18 cellular contexts compared by ENCODE assay signal in the genomic region with DNA sequence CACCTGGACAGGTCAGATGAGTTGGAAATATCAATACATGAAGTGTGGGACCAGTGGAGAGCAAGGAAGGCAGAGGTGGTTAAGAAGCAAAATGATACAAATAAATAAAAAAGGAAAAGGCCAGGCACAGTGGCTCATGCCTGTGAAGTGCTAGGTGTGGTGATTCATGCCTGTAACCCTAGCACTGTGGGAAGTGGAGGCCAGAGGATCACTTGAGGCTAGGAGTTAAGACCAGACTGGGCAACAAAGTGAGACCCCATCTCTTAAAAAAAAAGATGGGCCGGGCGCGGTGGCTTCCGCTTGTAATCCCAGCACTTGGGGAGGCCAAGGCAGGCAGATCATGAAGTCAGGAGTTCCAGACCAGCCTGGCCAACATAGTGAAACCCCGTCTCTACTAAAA. TPM values are rescaled to one million over a fixed set of nuclear protein-coding genes. Genes with fewer than 3 reads are reported as not detected.
A peak's percentile ranks its signal among the peaks of the same experiment; 100 is the strongest.
DNase-seq lines count a peak whose midpoint lies in the region; TF ChIP-seq lines count a peak whose summit lies in the region.
"Had no signal": no experiment of that assay in that cellular context is flagged by ENCODE, and none has a peak within 500 bp of the region (broad histone marks: within the 10 kb centered on the region; RNA-seq: fewer than 3 reads in every experiment).

No MANE protein-coding gene starts in this region.

- DNase-seq in EH (ENCODE audit: low read depth) = peak; percentile 42
- DNase-seq in M059J (ENCODE audit: low read depth) = peak; percentile 71
- DNase-seq in esophagus squamous epithelium (lab: John Stamatoyannopoulos, UW) = no peak
- no peak for DNase-seq in trophoblast cell
- no peak for DNase-seq in hippocampal formation (lab: John Stamatoyannopoulos, UW)
- DNase-seq in NCI-H748 (lab: John Stamatoyannopoulos, UW; ENCODE audit: unreplicated experiment) = no peak
- no peak for DNase-seq in caudate nucleus (lab: John Stamatoyannopoulos, UW)
- DNase-seq: activated CD4-positive, CD25-positive, alpha-beta regulatory T cell treated with anti-CD3 and anti-CD28 coated beads, Interleukin-2, amount 50 U/mL, for 72 hours; activated naive CD4-positive, alpha-beta T cell treated with anti-CD3 and anti-CD28 coated beads, Interleukin-2, amount 10 ng/mL, durations not matched to agents 7 days and 5 days; activated T-cell treated with anti-CD3 and anti-CD28 coated beads, Interleukin-2, amount 50 U/mL, for 48 hours; CD4-positive, CD25-positive, alpha-beta regulatory T cell; effector memory CD4-positive, alpha-beta T cell; immature natural killer cell; KBM-7; NCI-H187 treated with DMSO at 0.1 percent for 48 hours; NCI-H345; T1000 had no signal

- no peak overlapping the region for H4K8ac ChIP-seq in trophoblast cell (ENCODE audit: low read depth, low read length)

- no peak overlapping the region for H4K12ac ChIP-seq in trophoblast cell (ENCODE audit: low read depth, low read length)

- no peaks in the 10 kb centered on the region for H3K27me3 ChIP-seq in esophagus squamous epithelium
- no peaks in the 10 kb centered on the region for H3K27me3 ChIP-seq in trophoblast cell (ENCODE audit: insufficient read depth, low read length)
- H3K27me3 ChIP-seq: ascending aorta had no signal

- no peak overlapping the region for H3K9ac ChIP-seq in trophoblast cell (ENCODE audit: low read length)

- H3K27ac ChIP-seq in esophagus squamous epithelium (peak overlapping the region in 3 of 4 donors; percentile 6 to 18 (median 10)), trophoblast cell (ENCODE audit: low read depth, low read length) (no peak overlapping the region), caudate nucleus (ENCODE audit: low read depth, low read length) (no peak overlapping the region)

- intact Hi-C loops in esophagus squamous epithelium (cut with DNase I) = no loop called here

- H3K18ac ChIP-seq in trophoblast cell (ENCODE audit: low read length) = peak overlapping the region; percentile 75

- peak overlapping the region in 1 of 4 donors; percentile 9 for H3K4me3 ChIP-seq in esophagus squamous epithelium
- no peak overlapping the region for H3K4me3 ChIP-seq in trophoblast cell (ENCODE audit: low read depth, low read length)
- H3K4me3 ChIP-seq: ascending aorta had no signal

- peak overlapping the region; percentile 77 for H2AK5ac ChIP-seq in trophoblast cell (ENCODE audit: low read length)

- no peaks in the 10 kb centered on the region for H3K36me3 ChIP-seq in esophagus squamous epithelium
- H3K36me3 ChIP-seq in trophoblast cell (ENCODE audit: control insufficient read depth in 1 of 2, insufficient read depth in 2 of 2, low read length in 2 of 2) = peaks cover 0 to 4% of the 10 kb centered on the region in 2 experiments
- H3K36me3 ChIP-seq: ascending aorta had no signal

- H3K14ac ChIP-seq in trophoblast cell (ENCODE audit: low read length) = peak overlapping the region; percentile 66

- H2BK120ac ChIP-seq in trophoblast cell (ENCODE audit: insufficient read depth, low read length, poor library complexity) = no peak overlapping the region

- no peak for TF ChIP-seq CTCF in esophagus squamous epithelium (IDR thresholded peaks at IDR 0.05)

- H3K9me3 ChIP-seq in esophagus squamous epithelium (no peaks in the 10 kb centered on the region), trophoblast cell (ENCODE audit: insufficient read depth, low read depth, low read length) (no peaks in the 10 kb centered on the region)
- H3K9me3 ChIP-seq: ascending aorta had no signal

- H3K23ac ChIP-seq in trophoblast cell (ENCODE audit: low read length) = no peak overlapping the region

- WGBS in esophagus squamous epithelium, 2 donors = 90 to 97% methylated on average over 5 of the region's 5 CpGs
- WGBS in trophoblast cell (ENCODE audit: extremely low coverage, insufficient coverage, insufficient read length) = no CpG with 5 or more reads among the region's 5 CpGs

- H2BK5ac ChIP-seq in trophoblast cell (ENCODE audit: low read depth, low read length, poor library complexity) = no peak overlapping the region

- no peak overlapping the region for H4K91ac ChIP-seq in trophoblast cell (ENCODE audit: low read depth, low read length)

- H3K79me2 ChIP-seq in trophoblast cell (ENCODE audit: control insufficient read depth, insufficient read depth, low read length, poor library complexity) = peaks cover 7% of the 10 kb centered on the region

- no peak overlapping the region for H3K4me2 ChIP-seq in trophoblast cell (ENCODE audit: low read length)

- peak overlapping the region; percentile 92 for H2BK12ac ChIP-seq in trophoblast cell (ENCODE audit: low read length)

- TF ChIP-seq POLR2A in esophagus squamous epithelium (IDR thresholded peaks at IDR 0.05) = no peak

- peaks cover 12% of the 10 kb centered on the region for H3K79me1 ChIP-seq in trophoblast cell (ENCODE audit: low read length)

- H2AFZ ChIP-seq in trophoblast cell (ENCODE audit: insufficient read depth, low read length, poor library complexity) = no peak overlapping the region

- H3K4ac ChIP-seq in trophoblast cell (ENCODE audit: low read depth, low read length) = peak overlapping the region; percentile 87

- H3K4me1 ChIP-seq in esophagus squamous epithelium (peaks cover 5 to 50% (median 10%) of the 10 kb centered on the region in 3 donors), trophoblast cell (ENCODE audit: control insufficient read depth in 1 of 2, insufficient read depth in 2 of 2, low read length in 2 of 2) (peaks cover 9 to 20% of the 10 kb centered on the region in 2 experiments)

RNA-seq across cellular contexts. Expression of a gene that starts 2.9 kb away (rescaled TPM):
- 2.2 and 3.7 TPM in 2 replicates for total RNA-seq in M059J (2014; rRNA removed; shearing (Covaris generic))
- 10 to 100 TPM in 1 of 4 donors, 1 to 10 TPM in 3; 2.0 to 37.2 (median 6.9) TPM for total RNA-seq in esophagus squamous epithelium
- 10.3 and 10.6 TPM in 2 replicates for polyA plus RNA-seq in trophoblast cell (2013)

Comparison
In these comparisons a context has a peak if more than half of its experiments do, and no peak if none do; other contexts are left out.
1. DNase-seq: peak in EH (single experiment) and M059J (single experiment); none in esophagus squamous epithelium (single experiment), trophoblast cell (0 of 2), hippocampal formation (0 of 2), NCI-H748 (single experiment) and caudate nucleus (0 of 61).
2. H3K27ac ChIP-seq: peak in esophagus squamous epithelium (3 of 4); none in trophoblast cell (single experiment) and caudate nucleus (single experiment).